In genomic region chr18:47944972-47945843, GRCh38 we compare ENCODE assay signal across 10 cellular contexts. TPM values are rescaled to one million over a fixed set of nuclear protein-coding genes. Genes with fewer than 3 reads are reported as not detected.
DNase-seq lines count a peak whose midpoint lies in the region; TF ChIP-seq lines count a peak whose summit lies in the region.
"Had no signal": no experiment of that assay in that cellular context is flagged by ENCODE, and none has a peak within 500 bp of the region (broad histone marks: within the 10 kb centered on the region; RNA-seq: fewer than 3 reads in every experiment).

No MANE protein-coding gene starts in this region.

- no peak overlapping the region for H3K4me2 ChIP-seq in fibroblast of lung (ENCODE audit: extremely low read depth, insufficient read depth, low read length)

- H3K79me2 ChIP-seq in fibroblast of lung (ENCODE audit: control insufficient read depth, insufficient read depth, low read length), result no peaks in the 10 kb centered on the region

- H3K27ac Mint-ChIP-seq in activated T-helper 1 cell treated with anti-CD3 and anti-CD28 coated beads, Interleukin-12 subunit alpha, Interleukin-12 subunit beta, Interleukin-2, Interleukin-4 antibody, amounts not matched to agents 30 ng/mL and 10 ng/mL and 1 ng/mL, durations not matched to agents 14 hours and 24 hours and 36 hours, result no peak overlapping the region
- H3K27ac Mint-ChIP-seq: endodermal cell had no signal

- H3K4me3 ChIP-seq in fibroblast of lung (replicated peaks in 1 of 4; ENCODE audit: control extremely low read depth in 1 of 4, insufficient read depth in 1 of 4, low read depth in 3 of 4, low read length in 4 of 4), result no peak overlapping the region

- H3K27me3 ChIP-seq in fibroblast of lung (ENCODE audit: control insufficient read depth, insufficient read depth, low read length), result peaks cover 2% of the 10 kb centered on the region

- H4K20me1 ChIP-seq in fibroblast of lung (ENCODE audit: control insufficient read depth, extremely low read depth, insufficient read depth, low read length), result no peaks in the 10 kb centered on the region

- TF ChIP-seq CTCF in RWPE1 (conservative IDR thresholded peaks at IDR 0.05; ENCODE audit: low read depth), result no peak
- no peak for TF ChIP-seq CTCF in fibroblast of lung (conservative IDR thresholded peaks at IDR 0.05 in 1 of 2, IDR thresholded peaks at IDR 0.05 in 1 of 2; ENCODE audit: low read depth in 1 of 2, low read length in 2 of 2)

- DNase-seq in A172 (ENCODE audit: low spot score), result peak; percentile 85
- peak; percentile 79 for DNase-seq in H4 (ENCODE audit: low spot score)
- peak; percentile 80 for DNase-seq in RWPE1 (ENCODE audit: low spot score)
- peak; percentile 9 to 70 for DNase-seq in fibroblast of lung (ENCODE audit: low read depth in 2 of 2)
- no peak for DNase-seq in NCI-H1436 (lab: John Stamatoyannopoulos, UW)
- DNase-seq in activated T-helper 1 cell treated with anti-CD3 and anti-CD28 coated beads, Interleukin-12 subunit alpha, Interleukin-12 subunit beta, Interleukin-2, Interleukin-4 antibody, amounts not matched to agents 30 ng/mL and 10 ng/mL and 1 ng/mL, durations not matched to agents 14 hours and 24 hours and 36 hours (ENCODE audit: low spot score), result no peak
- DNase-seq in NCI-H524 (lab: John Stamatoyannopoulos, UW), result no peak
- no peak for DNase-seq in GF-D8 (lab: John Stamatoyannopoulos, UW)
- DNase-seq: activated effector memory CD4-positive, alpha-beta T cell treated with Interleukin-2 at 50 U/mL for 16 hours; endodermal cell had no signal

- H3K27ac ChIP-seq in RWPE1 (no peak overlapping the region), fibroblast of lung (ENCODE audit: insufficient read depth, low read length) (no peak overlapping the region)

- POLR2A ChIA-PET in RWPE1 (lab: Yijun Ruan, JAX; ENCODE audit: low non-redundant PET), result no interaction called here

- no peak overlapping the region for H3K9ac ChIP-seq in fibroblast of lung (ENCODE audit: insufficient read depth, low read length)

- no peak overlapping the region for H2AFZ ChIP-seq in fibroblast of lung (ENCODE audit: low read length)

- intact Hi-C loops in activated T-helper 1 cell treated with anti-CD3 and anti-CD28 coated beads, Interleukin-12 subunit alpha, Interleukin-12 subunit beta, Interleukin-2, Interleukin-4 antibody, amounts not matched to agents 30 ng/mL and 10 ng/mL and 1 ng/mL, durations not matched to agents 14 hours and 24 hours and 36 hours (cut with micrococcal nuclease), result loop anchor here (1.0 kb wide), 1 partner anchor 8 kb away; no protein-coding TSS in a partner anchor

- H3K4me3 Mint-ChIP-seq in activated T-helper 1 cell treated with anti-CD3 and anti-CD28 coated beads, Interleukin-12 subunit alpha, Interleukin-12 subunit beta, Interleukin-2, Interleukin-4 antibody, amounts not matched to agents 30 ng/mL and 10 ng/mL and 1 ng/mL, durations not matched to agents 14 hours and 24 hours and 36 hours, result no peak overlapping the region
- H3K4me3 Mint-ChIP-seq: endodermal cell had no signal

- peaks cover 15% of the 10 kb centered on the region for H3K27me3 Mint-ChIP-seq in activated T-helper 1 cell treated with anti-CD3 and anti-CD28 coated beads, Interleukin-12 subunit alpha, Interleukin-12 subunit beta, Interleukin-2, Interleukin-4 antibody, amounts not matched to agents 30 ng/mL and 10 ng/mL and 1 ng/mL, durations not matched to agents 14 hours and 24 hours and 36 hours (ENCODE audit: insufficient read depth)

- H3K36me3 ChIP-seq in fibroblast of lung (ENCODE audit: control insufficient read depth, insufficient read depth, low read length), result no peaks in the 10 kb centered on the region

- H3K9me3 ChIP-seq in fibroblast of lung (ENCODE audit: control insufficient read depth, insufficient read depth, low read depth, low read length), result no peaks in the 10 kb centered on the region

- H3K4me1 ChIP-seq in fibroblast of lung (ENCODE audit: control insufficient read depth, extremely low read depth, insufficient read depth, low read length), result no peaks in the 10 kb centered on the region

- peaks cover 3% of the 10 kb centered on the region for H3K36me3 Mint-ChIP-seq in activated T-helper 1 cell treated with anti-CD3 and anti-CD28 coated beads, Interleukin-12 subunit alpha, Interleukin-12 subunit beta, Interleukin-2, Interleukin-4 antibody, amounts not matched to agents 30 ng/mL and 10 ng/mL and 1 ng/mL, durations not matched to agents 14 hours and 24 hours and 36 hours (ENCODE audit: low read depth)

- CTCF ChIA-PET in RWPE1 (lab: Yijun Ruan, JAX), result interaction anchor here (0.6 kb wide), 1 partner anchor 11 kb away, joined by 3 read pairs; no protein-coding TSS in a partner anchor

- peaks cover 6% of the 10 kb centered on the region for H3K4me1 Mint-ChIP-seq in activated T-helper 1 cell treated with anti-CD3 and anti-CD28 coated beads, Interleukin-12 subunit alpha, Interleukin-12 subunit beta, Interleukin-2, Interleukin-4 antibody, amounts not matched to agents 30 ng/mL and 10 ng/mL and 1 ng/mL, durations not matched to agents 14 hours and 24 hours and 36 hours (ENCODE audit: low read depth)

- H3K9me3 Mint-ChIP-seq in activated T-helper 1 cell treated with anti-CD3 and anti-CD28 coated beads, Interleukin-12 subunit alpha, Interleukin-12 subunit beta, Interleukin-2, Interleukin-4 antibody, amounts not matched to agents 30 ng/mL and 10 ng/mL and 1 ng/mL, durations not matched to agents 14 hours and 24 hours and 36 hours, result peaks cover 4% of the 10 kb centered on the region

RNA-seq across cellular contexts. Expression of gene SMAD2, which starts 14.7 kb away (rescaled TPM):
- 88.1 and 105 TPM in 2 replicates for total RNA-seq in A172 (2014; rRNA removed; shearing (Covaris generic))
- 102 and 113 TPM in 2 replicates for total RNA-seq in H4 (2014; rRNA removed; shearing (Covaris generic))
- total RNA-seq in fibroblast of lung, result 31.3 and 76.0 TPM in 2 replicates
- 88.6 and 111 TPM in 2 replicates for polyA plus RNA-seq in fibroblast of lung
- polyA plus RNA-seq in fibroblast of lung (2012), result 61.0 and 75.8 TPM in 2 replicates
- 22.7 and 28.6 TPM in 2 replicates for polyA minus RNA-seq in fibroblast of lung (ENCODE audit: low replicate concordance)
- total RNA-seq in activated T-helper 1 cell treated with anti-CD3 and anti-CD28 coated beads, Interleukin-12 subunit alpha, Interleukin-12 subunit beta, Interleukin-2, Interleukin-4 antibody, amounts not matched to agents 30 ng/mL and 10 ng/mL and 1 ng/mL, durations not matched to agents 14 hours and 24 hours and 36 hours, result 383 and 409 TPM in 2 replicates

Comparison
In these comparisons a context has a peak if more than half of its experiments do, and no peak if none do; other contexts are left out.
1. DNase-seq: peak in A172 (single experiment), H4 (single experiment), RWPE1 (single experiment) and fibroblast of lung (2 of 2); none in NCI-H1436 (single experiment), activated T-helper 1 cell treated with anti-CD3 and anti-CD28 coated beads, Interleukin-12 subunit alpha, Interleukin-12 subunit beta, Interleukin-2, Interleukin-4 antibody, amounts not matched to agents 30 ng/mL and 10 ng/mL and 1 ng/mL, durations not matched to agents 14 hours and 24 hours and 36 hours (single experiment), NCI-H524 (0 of 2) and GF-D8 (single experiment).